In genomic region chr2:44944102-44944951, GRCh38 we compare ENCODE assay signal across 1 cellular context.
TF ChIP-seq lines count a peak whose summit lies in the region.

No MANE protein-coding gene starts in this region.

TF ChIP-seq in IMR-90, 13 proteins besides CTCF, POLR2A, EP300 and RAD21 (continued from another document):
- no peak for TF ChIP-seq ELK1 (IDR thresholded peaks at IDR 0.05; ENCODE audit: borderline replicate concordance, low read depth, low read length)
- TF ChIP-seq MXI1 (IDR thresholded peaks at IDR 0.05; ENCODE audit: borderline replicate concordance, low read depth, low read length): no peak
- no peak for TF ChIP-seq BHLHE40 (IDR thresholded peaks at IDR 0.05; ENCODE audit: low read depth, low read length)
